Comparison of ENCODE assay signal across 10 cellular contexts in the genomic region with DNA sequence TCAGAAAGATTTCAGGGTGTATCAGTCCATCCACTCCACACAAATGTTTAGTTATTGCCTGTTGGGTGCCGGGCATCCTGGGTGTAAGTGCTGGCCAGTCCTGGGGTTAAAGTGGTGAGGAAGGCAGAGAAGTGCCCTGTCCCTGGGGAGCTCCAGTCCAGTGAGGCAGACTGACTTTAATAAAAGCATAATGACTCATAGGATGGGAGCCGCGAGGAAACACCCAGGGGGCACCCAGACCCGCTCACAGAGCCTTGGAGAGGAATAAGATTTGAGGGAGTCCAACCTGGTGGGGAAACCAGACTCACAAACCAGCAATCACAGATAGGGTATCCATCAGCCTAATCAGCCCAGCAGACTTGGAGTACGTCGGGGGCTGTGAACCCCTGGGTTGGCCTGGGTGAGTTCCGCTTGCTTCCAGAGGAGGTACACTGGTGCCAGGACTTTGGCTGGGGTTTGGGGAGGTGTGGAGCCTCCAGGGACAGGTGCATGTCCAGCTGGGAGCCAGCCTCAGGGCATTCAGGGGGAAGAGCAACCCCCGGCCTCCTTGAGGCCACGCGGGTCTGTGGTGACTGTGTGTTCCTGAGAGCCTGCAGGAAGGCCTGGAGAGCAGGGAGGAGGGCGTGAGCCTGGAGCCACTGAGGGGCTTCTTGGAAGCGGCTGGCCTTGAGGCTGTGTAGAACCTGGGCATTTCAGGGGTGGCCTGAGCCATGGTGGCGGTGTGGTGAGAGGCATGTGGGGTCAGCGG. TPM values are rescaled to one million over a fixed set of nuclear protein-coding genes. Genes with fewer than 3 reads are reported as not detected.
A peak's percentile ranks its signal among the peaks of the same experiment; 100 is the strongest.
DNase-seq lines count a peak whose midpoint lies in the region; ATAC-seq, FAIRE-seq and TF ChIP-seq lines count a peak whose summit lies in the region.
"Had no signal": no experiment of that assay in that cellular context is flagged by ENCODE, and none has a peak within 500 bp of the region (broad histone marks: within the 10 kb centered on the region; RNA-seq: fewer than 3 reads in every experiment).

No MANE protein-coding gene starts in this region.

- H3K4me3 Mint-ChIP-seq in stimulated activated effector memory CD8-positive, alpha-beta T cell treated with anti-CD3 and anti-CD28 coated beads, Interleukin-12 subunit alpha, Interleukin-12 subunit beta, amount 100 ng/mL, for 72 hours = no peak overlapping the region
- H3K4me3 Mint-ChIP-seq: T-helper 17 cell had no signal

- H3K4me3 ChIP-seq in lower leg skin (ENCODE audit: low read depth, poor library complexity, severe bottlenecking) = no peak overlapping the region

- intact Hi-C loops in lower leg skin (cut with DNase I; ENCODE audit: low total_unique reads) = no loop called here

- H3K27ac Mint-ChIP-seq in stimulated activated effector memory CD8-positive, alpha-beta T cell treated with anti-CD3 and anti-CD28 coated beads, Interleukin-12 subunit alpha, Interleukin-12 subunit beta, amount 100 ng/mL, for 72 hours = peak overlapping the region; percentile 88
- H3K27ac Mint-ChIP-seq: T-helper 17 cell had no signal

- DNase-seq in H54 (ENCODE audit: insufficient read length, low spot score) (peak; percentile 86), T1000 (lab: John Stamatoyannopoulos, UW) (peak; percentile 49), glomerular visceral epithelial cell (ENCODE audit: extremely low spot score) (peak; percentile 74), GF-D8 (lab: John Stamatoyannopoulos, UW) (no peak), NCI-H2107 treated with DMSO at 0.1 percent for 48 hours (lab: John Stamatoyannopoulos, UW; ENCODE audit: unreplicated experiment) (no peak), lower leg skin (ENCODE audit: low spot score in 2 of 2) (no peak)
- no peak for DNase-seq in stimulated activated effector memory CD8-positive, alpha-beta T cell treated with anti-CD3 and anti-CD28 coated beads, Interleukin-12 subunit alpha, Interleukin-12 subunit beta, amount 100 ng/mL, for 72 hours (ENCODE audit: low spot score in 2 of 2)
- DNase-seq: T-helper 17 cell had no signal

- H3K4me1 Mint-ChIP-seq in stimulated activated effector memory CD8-positive, alpha-beta T cell treated with anti-CD3 and anti-CD28 coated beads, Interleukin-12 subunit alpha, Interleukin-12 subunit beta, amount 100 ng/mL, for 72 hours = peaks cover 10% of the 10 kb centered on the region

- no peak for TF ChIP-seq CTCF in lower leg skin (IDR thresholded peaks at IDR 0.05)

- TF ChIP-seq POLR2A in H54 (IDR thresholded peaks at IDR 0.05; ENCODE audit: low read depth, low read length) (no peak; the same call in 1 of the 2 replicates), lower leg skin (IDR thresholded peaks at IDR 0.05) (no peak)

- 73 to 79% methylated on average over 14 of the region's 14 CpGs for WGBS in lower leg skin, 2 donors

- ATAC-seq in stimulated activated effector memory CD8-positive, alpha-beta T cell treated with anti-CD3 and anti-CD28 coated beads, Interleukin-12 subunit alpha, Interleukin-12 subunit beta, amount 100 ng/mL, for 72 hours = no peak
- ATAC-seq in GM21515 (IDR thresholded peaks at IDR 0.05; ENCODE audit: unreplicated experiment) = no peak
- ATAC-seq: T-helper 17 cell had no signal

- no peaks in the 10 kb centered on the region for H3K9me3 Mint-ChIP-seq in stimulated activated effector memory CD8-positive, alpha-beta T cell treated with anti-CD3 and anti-CD28 coated beads, Interleukin-12 subunit alpha, Interleukin-12 subunit beta, amount 100 ng/mL, for 72 hours
- H3K9me3 Mint-ChIP-seq: brain had no signal

- no peaks in the 10 kb centered on the region for H3K36me3 Mint-ChIP-seq in stimulated activated effector memory CD8-positive, alpha-beta T cell treated with anti-CD3 and anti-CD28 coated beads, Interleukin-12 subunit alpha, Interleukin-12 subunit beta, amount 100 ng/mL, for 72 hours
- H3K36me3 Mint-ChIP-seq: brain had no signal

- no peak for FAIRE-seq in H54 (lab: Jason Lieb, UNC)

RNA-seq across cellular contexts. Expression of gene PEAR1, which starts 3.7 kb away (rescaled TPM):
- 10 to 100 TPM in 1 of 4 donors, 1 to 10 TPM in 3; 2.1 to 10.2 (median 6.6) TPM for total RNA-seq in lower leg skin

RNA-seq across cellular contexts. Expression of gene LRRC71, which starts 23.2 kb away (rescaled TPM):
- total RNA-seq in lower leg skin = not detected
- total RNA-seq: T-helper 17 cell had no signal

RNA-seq across cellular contexts. Expression of gene NTRK1, which starts 36.6 kb away (rescaled TPM):
- under 1 TPM in 1 of 4 donors, not detected in 3; 0.23 TPM for total RNA-seq in lower leg skin

RNA-seq across cellular contexts. Expression of gene INSRR, which starts 38.3 kb away (rescaled TPM):
- total RNA-seq in lower leg skin = not detected
- total RNA-seq: T-helper 17 cell had no signal

Comparison
In these comparisons a context has a peak if more than half of its experiments do, and no peak if none do; other contexts are left out.
1. DNase-seq: peak in H54 (single experiment), T1000 (single experiment) and glomerular visceral epithelial cell (single experiment); none in stimulated activated effector memory CD8-positive, alpha-beta T cell treated with anti-CD3 and anti-CD28 coated beads, Interleukin-12 subunit alpha, Interleukin-12 subunit beta, amount 100 ng/mL, for 72 hours (0 of 2), GF-D8 (single experiment), NCI-H2107 treated with DMSO at 0.1 percent for 48 hours (single experiment) and lower leg skin (0 of 2).